In the genomic region with DNA sequence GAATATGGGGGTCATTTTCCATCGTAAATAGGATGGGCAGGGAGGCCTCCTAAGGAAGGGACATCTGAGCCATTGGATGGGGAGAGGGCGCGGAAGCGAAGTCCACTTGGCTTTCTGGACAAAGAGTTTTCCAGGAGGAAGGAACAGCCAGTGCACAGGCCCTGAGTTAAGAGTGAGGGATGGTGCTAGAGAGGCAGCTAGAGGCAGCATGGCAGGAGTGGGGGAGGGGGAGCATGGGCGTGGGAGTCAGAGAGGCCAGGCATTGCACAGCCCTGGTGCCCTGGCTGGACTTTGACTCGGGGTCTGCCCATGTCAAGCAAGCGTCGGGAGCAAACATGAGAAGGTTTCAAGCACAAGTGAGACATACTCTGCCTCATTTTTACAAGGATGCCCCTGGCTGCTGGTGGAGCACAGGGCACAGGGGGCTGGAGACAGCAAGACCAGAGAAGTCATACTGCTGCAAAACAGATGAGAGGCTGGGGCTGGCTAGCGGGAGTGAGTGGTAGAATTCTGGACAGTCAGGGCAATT, we compare ENCODE assay signal across 20 cellular contexts.
"Had no signal": no experiment of that assay in that cellular context is flagged by ENCODE, and none has a peak within 500 bp of the region (broad histone marks: within the 10 kb centered on the region; RNA-seq: fewer than 3 reads in every experiment).

No MANE protein-coding gene starts in this region.

- H3K27ac ChIP-seq: breast epithelium, epithelial cell of prostate, neutrophil, testis, upper lobe of right lung had no signal

- H3K4me1 ChIP-seq: breast epithelium, testis, upper lobe of right lung had no signal

- H3K4me3 ChIP-seq: breast epithelium, testis, upper lobe of right lung had no signal

- H3K9me3 ChIP-seq: breast epithelium, neutrophil, testis, upper lobe of right lung had no signal

- H3K27me3 ChIP-seq: breast epithelium, testis, upper lobe of right lung had no signal

- H3K36me3 ChIP-seq: breast epithelium, neutrophil, upper lobe of right lung had no signal

- ATAC-seq: activated CD8-positive, alpha-beta T cell treated with anti-CD3 and anti-CD28 coated beads, Interleukin-2, amount 10 ng/mL, durations not matched to agents 7 days and 5 days; left colon; stimulated activated naive CD8-positive, alpha-beta T cell treated with anti-CD3 and anti-CD28 coated beads, Interleukin-15, Interleukin-2, amounts not matched to agents 100 U/mL and 50 U/mL, for 24 hours; upper lobe of right lung had no signal

- DNase-seq: activated CD4-positive, alpha-beta T cell treated with anti-CD3 and anti-CD28 coated beads, Interleukin-2, amount 10 ng/mL, durations not matched to agents 24 days and 14 days; activated CD4-positive, CD25-positive, alpha-beta regulatory T cell; activated CD8-positive, alpha-beta memory T cell treated with anti-CD3 and anti-CD28 coated beads, Interleukin-2, amount 50 U/mL, for 4 hours; activated CD8-positive, alpha-beta T cell treated with anti-CD3 and anti-CD28 coated beads, Interleukin-2, amount 10 ng/mL, durations not matched to agents 7 days and 5 days; activated gamma-delta T cell treated with Interleukin-2 at 50 U/mL for 16 hours; activated naive CD8-positive, alpha-beta T cell treated with anti-CD3 and anti-CD28 coated beads, Interleukin-2, amount 10 ng/mL, durations not matched to agents 7 days and 5 days; activated T-cell treated with anti-CD3 and anti-CD28 coated beads, Interleukin-2, amount 50 U/mL, for 48 hours; aorta; dermis blood vessel endothelial cell; foreskin melanocyte; left colon; naive B cell; stimulated activated CD4-positive, alpha-beta T cell treated with anti-CD3 and anti-CD28 coated beads, Interleukin-15, amount 100 ng/mL, for 24 hours; stimulated activated CD4-positive, alpha-beta T cell treated with anti-CD3 and anti-CD28 coated beads, Interleukin-4, amount 100 ng/mL, for 24 hours; stimulated activated naive CD8-positive, alpha-beta T cell treated with anti-CD3 and anti-CD28 coated beads, Interleukin-15, Interleukin-2, amounts not matched to agents 100 U/mL and 50 U/mL, for 24 hours; testis; upper lobe of right lung had no signal
